In genomic region chr11:126212089-126212660, GRCh38 we compare ENCODE assay signal across 8 cellular contexts. TPM values are rescaled to one million over a fixed set of nuclear protein-coding genes. Genes with fewer than 3 reads are reported as not detected.
DNase-seq lines count a peak whose midpoint lies in the region; ATAC-seq and TF ChIP-seq lines count a peak whose summit lies in the region.

No MANE protein-coding gene starts in this region.

- ATAC-seq in PC-3 (no peak), esophagus mucosa (peak; percentile 3), GM18505 (IDR thresholded peaks at IDR 0.05; ENCODE audit: unreplicated experiment) (no peak)

- no peak for TF ChIP-seq CTCF in PC-3 (conservative IDR thresholded peaks at IDR 0.05; ENCODE audit: low read depth, low read length)

- H2AFZ ChIP-seq in PC-3 (ENCODE audit: low read length): peak overlapping the region; percentile 72

- TSS peak; percentile 79 for BruUV-seq in PC-3 (replicated peaks; lab: Mats Ljungman, UMichigan)

- no peaks in the 10 kb centered on the region for H3K9me3 ChIP-seq in PC-3 (ENCODE audit: low read length)

- H4K20me1 ChIP-seq in PC-3 (ENCODE audit: low read length): 0 out of 2 replicates have a peak, but pooled peaks cover 5% of the 10 kb centered on the region

- H3F3A ChIP-seq in PC-3 (ENCODE audit: low read length, unreplicated experiment): no peaks in the 10 kb centered on the region

- H3K4me1 ChIP-seq in PC-3 (ENCODE audit: insufficient read depth, low read length): peaks cover 20% of the 10 kb centered on the region

- H3K4me3 ChIP-seq in PC-3 (ENCODE audit: low read length): peak overlapping the region; percentile 77

- H3K4me2 ChIP-seq in PC-3 (ENCODE audit: low read length): peak overlapping the region; percentile 93

- no peaks in the 10 kb centered on the region for H3K9me2 ChIP-seq in PC-3 (replicated peaks; ENCODE audit: low read length)

- DNase-seq in GM03348 (ENCODE audit: low spot score) (peak; percentile 42), PC-3 (peak; percentile 13), pons (ENCODE audit: low spot score) (peak; percentile 4), COLO668 (lab: John Stamatoyannopoulos, UW; ENCODE audit: unreplicated experiment) (no peak)
- no peak for DNase-seq in activated CD4-positive, CD25-positive, alpha-beta regulatory T cell treated with anti-CD3 and anti-CD28 coated beads, Interleukin-2, amount 50 U/mL, for 72 hours
- no peak for DNase-seq in activated effector memory CD4-positive, alpha-beta T cell treated with anti-CD3 and anti-CD28 coated beads, Interleukin-2, amount 50 U/mL, for 16 hours

- peaks cover 15% of the 10 kb centered on the region; the same call in 1 of the 2 replicates for H3K36me3 ChIP-seq in PC-3 (ENCODE audit: low read depth, low read length)

- peaks cover 71% of the 10 kb centered on the region for H3K79me2 ChIP-seq in PC-3 (ENCODE audit: low read length)

- peak overlapping the region; percentile 82 for H3K9ac ChIP-seq in PC-3 (ENCODE audit: low read length)

- H3K27me3 ChIP-seq in PC-3 (ENCODE audit: low read length): no peaks in the 10 kb centered on the region

- intact Hi-C loops in PC-3 (cut with micrococcal nuclease): loop anchor here (10.0 kb wide), 1 partner anchor 273 kb away; no protein-coding TSS in a partner anchor

- CTCF ChIA-PET in PC-3 (lab: Charles Lee): no interaction called here

- POLR2A ChIA-PET in PC-3 (lab: Charles Lee; ENCODE audit: unreplicated experiment): interaction anchor here (0.5 to 0.7 kb wide), 6 partner anchors 15 to 320 kb away, joined by 3 to 4 read pairs (median 3); no protein-coding TSS in a partner anchor

- no peak overlapping the region for H3K27ac ChIP-seq in PC-3 (ENCODE audit: low read length)

- no peak for TF ChIP-seq POLR2A in GM18505 (IDR thresholded peaks at IDR 0.05; ENCODE audit: borderline replicate concordance, extremely low read depth, insufficient read depth, insufficient read length)

RNA-seq across cellular contexts. Expression of gene FAM118B, which starts 0.6 kb away (rescaled TPM):
- 17.0 and 24.3 TPM in 2 replicates for total RNA-seq in PC-3 (2014; rRNA removed)
- total RNA-seq in esophagus mucosa: 6.6 TPM

RNA-seq across cellular contexts. Expression of gene RPUSD4, which starts 0.7 kb away (rescaled TPM):
- total RNA-seq in PC-3 (2014; rRNA removed): 39.7 and 40.2 TPM in 2 replicates
- 18.3 TPM for total RNA-seq in esophagus mucosa

RNA-seq across cellular contexts. Expression of gene SRPRA, which starts 56.5 kb away (rescaled TPM):
- 140 and 143 TPM in 2 replicates for total RNA-seq in PC-3 (2014; rRNA removed)
- total RNA-seq in esophagus mucosa: 49.0 TPM

RNA-seq across cellular contexts. Expression of gene FOXRED1, which starts 56.8 kb away (rescaled TPM):
- total RNA-seq in PC-3 (2014; rRNA removed) (55.6 and 72.0 TPM in 2 replicates), esophagus mucosa (13.2 TPM)

Comparison
In these comparisons a context has a peak if more than half of its experiments do, and no peak if none do; other contexts are left out.
1. DNase-seq: peak in GM03348 (single experiment), PC-3 (single experiment) and pons (single experiment); none in COLO668 (single experiment), activated CD4-positive, CD25-positive, alpha-beta regulatory T cell treated with anti-CD3 and anti-CD28 coated beads, Interleukin-2, amount 50 U/mL, for 72 hours (single experiment) and activated effector memory CD4-positive, alpha-beta T cell treated with anti-CD3 and anti-CD28 coated beads, Interleukin-2, amount 50 U/mL, for 16 hours (single experiment).